8 cellular contexts compared by ENCODE assay signal in the genomic region with DNA sequence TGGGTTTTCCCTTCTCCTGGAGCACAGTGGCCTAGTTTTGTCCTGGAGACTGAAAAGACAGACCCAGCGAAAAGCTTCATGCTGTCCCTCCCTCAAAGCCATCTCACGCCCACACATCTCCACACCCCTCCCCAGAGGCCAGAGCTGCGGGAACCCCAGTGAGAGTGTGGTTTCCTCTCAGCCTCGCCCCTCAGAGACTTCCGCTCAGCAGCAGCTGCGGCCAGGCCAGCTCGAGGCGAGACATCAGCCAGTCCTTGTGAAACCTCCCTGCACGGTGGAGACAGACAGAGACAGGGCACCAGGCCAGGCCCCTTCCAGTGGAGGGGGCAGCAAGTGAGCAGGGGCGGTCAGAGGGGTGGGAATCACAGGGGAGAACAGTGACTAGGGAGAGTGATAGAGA.
DNase-seq lines count a peak whose midpoint lies in the region; ATAC-seq and TF ChIP-seq lines count a peak whose summit lies in the region.

No MANE protein-coding gene starts in this region.

- peak overlapping the region in 10 of 11 experiments; percentile 29 to 79 (median 72); a peak in 17 of 22 replicates for H3K9ac ChIP-seq in BLaER1 treated with 17β-estradiol and CSF1 and Interleukin-3, amounts not matched to agents 10 nM and 100 nM

- H4K20me1 ChIP-seq in BLaER1 treated with 17β-estradiol and CSF1 and Interleukin-3, amounts not matched to agents 10 nM and 100 nM: peaks cover 0 to 30% (median 9%) of the 10 kb centered on the region in 11 experiments; a peak in 13 of 22 replicates

- no peak for TF ChIP-seq CTCF in coronary artery (IDR thresholded peaks at IDR 0.05)

- H3K4me1 ChIP-seq in BLaER1 treated with 17β-estradiol and CSF1 and Interleukin-3, amounts not matched to agents 10 nM and 100 nM: peaks cover 42 to 58% (median 52%) of the 10 kb centered on the region in 10 experiments

- H3K27me3 ChIP-seq in BLaER1 treated with 17β-estradiol and CSF1 and Interleukin-3, amounts not matched to agents 10 nM and 100 nM: peaks cover 36 to 68% (median 52%) of the 10 kb centered on the region in 11 experiments

- peak; percentile 71 for DNase-seq in HT1080 (ENCODE audit: low read depth)
- peak; percentile 68 for DNase-seq in activated CD4-positive, CD25-positive, alpha-beta regulatory T cell treated with anti-CD3 and anti-CD28 coated beads, Interleukin-2, amount 50 U/mL, for 72 hours
- DNase-seq in coronary artery (ENCODE audit: low spot score): peak; percentile 91
- DNase-seq in myocyte (ENCODE audit: low read depth): peak; percentile 93
- DNase-seq in stimulated activated naive CD4-positive, alpha-beta T cell (lab: John Stamatoyannopoulos, UW): peak in 5 of 6 experiments; percentile 38 to 53 (median 39)
- DNase-seq in NCI-H1436 treated with DMSO at 0.1 percent for 48 hours (lab: John Stamatoyannopoulos, UW): no peak

- H3K9me3 ChIP-seq in BLaER1 treated with 17β-estradiol and CSF1 and Interleukin-3, amounts not matched to agents 10 nM and 100 nM (replicated peaks in 1 of 11): peaks cover 4 to 36% (median 16%) of the 10 kb centered on the region in 11 experiments

- peak; percentile 87 for ATAC-seq in GM21381 (IDR thresholded peaks at IDR 0.05; ENCODE audit: unreplicated experiment)

- peak overlapping the region in 7 of 10 experiments; percentile 34 to 58 (median 45); a peak in 9 of 20 replicates for H3K4me3 ChIP-seq in BLaER1 treated with 17β-estradiol and CSF1 and Interleukin-3, amounts not matched to agents 10 nM and 100 nM
- no peak overlapping the region for H3K4me3 ChIP-seq in coronary artery

- H3K4me2 ChIP-seq in BLaER1 treated with 17β-estradiol and CSF1 and Interleukin-3, amounts not matched to agents 10 nM and 100 nM: peak overlapping the region; percentile 84 to 100 (median 96)

- H3K36me3 ChIP-seq in BLaER1 treated with 17β-estradiol and CSF1 and Interleukin-3, amounts not matched to agents 10 nM and 100 nM: peaks cover 0 to 10% (median 0%) of the 10 kb centered on the region in 11 experiments; a peak in 2 of 22 replicates

- peak overlapping the region in 10 of 11 experiments; percentile 48 to 85 (median 78); a peak in 19 of 22 replicates for H3K27ac ChIP-seq in BLaER1 treated with 17β-estradiol and CSF1 and Interleukin-3, amounts not matched to agents 10 nM and 100 nM
- H3K27ac ChIP-seq in coronary artery: peak overlapping the region in 1 of 2 donors; percentile 47
